Comparison of ENCODE assay signal across 2 cellular contexts in the genomic region with DNA sequence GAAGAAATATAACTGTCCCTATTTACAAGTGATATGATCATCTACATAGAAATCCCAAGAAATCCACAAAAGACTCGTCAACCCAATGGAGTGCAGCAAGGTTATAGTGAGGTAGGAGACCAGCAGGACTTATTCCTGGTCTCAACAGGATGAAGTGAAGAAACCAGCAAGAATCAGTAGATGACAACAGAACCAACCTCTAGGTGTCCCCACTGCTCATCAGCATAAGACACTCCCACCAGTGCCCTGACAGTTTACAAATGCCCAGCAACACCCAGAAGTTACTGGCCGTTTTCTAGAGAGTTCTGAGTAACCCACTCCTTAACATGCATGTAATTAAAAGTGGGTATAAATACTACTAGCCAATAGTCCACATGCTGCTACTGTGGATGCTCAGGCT.
TF ChIP-seq lines count a peak whose summit lies in the region.

No MANE protein-coding gene starts in this region.

TF ChIP-seq in SK-N-SH, 30 proteins besides CTCF, POLR2A, EP300 and RAD21 (continued from another document):
- TF ChIP-seq MXI1 (IDR thresholded peaks at IDR 0.05; ENCODE audit: low read depth, low read length) (no peak), TEAD4 (IDR thresholded peaks at IDR 0.05; ENCODE audit: borderline replicate concordance, insufficient read depth) (no peak), SMC3 (IDR thresholded peaks at IDR 0.05; ENCODE audit: low read depth, low read length) (no peak), RCOR1 (IDR thresholded peaks at IDR 0.05; ENCODE audit: low read length) (no peak), TAF1 (IDR thresholded peaks at IDR 0.05; ENCODE audit: borderline replicate concordance, low read depth, low read length) (no peak), RXRA (IDR thresholded peaks at IDR 0.05; ENCODE audit: borderline replicate concordance, low read depth) (no peak), RFX5 (IDR thresholded peaks at IDR 0.05; ENCODE audit: low read length) (no peak)
- TF ChIP-seq, protein P1, sequence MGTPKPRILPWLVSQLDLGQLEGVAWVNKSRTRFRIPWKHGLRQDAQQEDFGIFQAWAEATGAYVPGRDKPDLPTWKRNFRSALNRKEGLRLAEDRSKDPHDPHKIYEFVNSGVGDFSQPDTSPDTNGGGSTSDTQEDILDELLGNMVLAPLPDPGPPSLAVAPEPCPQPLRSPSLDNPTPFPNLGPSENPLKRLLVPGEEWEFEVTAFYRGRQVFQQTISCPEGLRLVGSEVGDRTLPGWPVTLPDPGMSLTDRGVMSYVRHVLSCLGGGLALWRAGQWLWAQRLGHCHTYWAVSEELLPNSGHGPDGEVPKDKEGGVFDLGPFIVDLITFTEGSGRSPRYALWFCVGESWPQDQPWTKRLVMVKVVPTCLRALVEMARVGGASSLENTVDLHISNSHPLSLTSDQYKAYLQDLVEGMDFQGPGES (IDR thresholded peaks at IDR 0.05; ENCODE audit: low read depth, low read length), result no peak
- TF ChIP-seq, protein P2, sequence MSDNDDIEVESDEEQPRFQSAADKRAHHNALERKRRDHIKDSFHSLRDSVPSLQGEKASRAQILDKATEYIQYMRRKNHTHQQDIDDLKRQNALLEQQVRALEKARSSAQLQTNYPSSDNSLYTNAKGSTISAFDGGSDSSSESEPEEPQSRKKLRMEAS (IDR thresholded peaks at IDR 0.05; ENCODE audit: low read depth), result no peak

TF ChIP-seq in SK-N-SH treated with all-trans-retinoic acid at 6 μM for 48 hours, 23 proteins besides CTCF, POLR2A, EP300 and RAD21 (continued from another document):
- TF ChIP-seq PPARA (CRISPR knock-in tag; IDR thresholded peaks at IDR 0.05; ENCODE audit: borderline replicate concordance) (no peak), ZFP30 (CRISPR knock-in tag; IDR thresholded peaks at IDR 0.05) (no peak), ZNF8 (CRISPR knock-in tag; IDR thresholded peaks at IDR 0.05) (no peak)
- TF ChIP-seq, protein P3, sequence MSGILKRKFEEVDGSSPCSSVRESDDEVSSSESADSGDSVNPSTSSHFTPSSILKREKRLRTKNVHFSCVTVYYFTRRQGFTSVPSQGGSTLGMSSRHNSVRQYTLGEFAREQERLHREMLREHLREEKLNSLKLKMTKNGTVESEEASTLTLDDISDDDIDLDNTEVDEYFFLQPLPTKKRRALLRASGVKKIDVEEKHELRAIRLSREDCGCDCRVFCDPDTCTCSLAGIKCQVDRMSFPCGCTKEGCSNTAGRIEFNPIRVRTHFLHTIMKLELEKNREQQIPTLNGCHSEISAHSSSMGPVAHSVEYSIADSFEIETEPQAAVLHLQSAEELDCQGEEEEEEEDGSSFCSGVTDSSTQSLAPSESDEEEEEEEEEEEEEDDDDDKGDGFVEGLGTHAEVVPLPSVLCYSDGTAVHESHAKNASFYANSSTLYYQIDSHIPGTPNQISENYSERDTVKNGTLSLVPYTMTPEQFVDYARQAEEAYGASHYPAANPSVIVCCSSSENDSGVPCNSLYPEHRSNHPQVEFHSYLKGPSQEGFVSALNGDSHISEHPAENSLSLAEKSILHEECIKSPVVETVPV (CRISPR knock-in tag; IDR thresholded peaks at IDR 0.05), result no peak
